In the genomic region with DNA sequence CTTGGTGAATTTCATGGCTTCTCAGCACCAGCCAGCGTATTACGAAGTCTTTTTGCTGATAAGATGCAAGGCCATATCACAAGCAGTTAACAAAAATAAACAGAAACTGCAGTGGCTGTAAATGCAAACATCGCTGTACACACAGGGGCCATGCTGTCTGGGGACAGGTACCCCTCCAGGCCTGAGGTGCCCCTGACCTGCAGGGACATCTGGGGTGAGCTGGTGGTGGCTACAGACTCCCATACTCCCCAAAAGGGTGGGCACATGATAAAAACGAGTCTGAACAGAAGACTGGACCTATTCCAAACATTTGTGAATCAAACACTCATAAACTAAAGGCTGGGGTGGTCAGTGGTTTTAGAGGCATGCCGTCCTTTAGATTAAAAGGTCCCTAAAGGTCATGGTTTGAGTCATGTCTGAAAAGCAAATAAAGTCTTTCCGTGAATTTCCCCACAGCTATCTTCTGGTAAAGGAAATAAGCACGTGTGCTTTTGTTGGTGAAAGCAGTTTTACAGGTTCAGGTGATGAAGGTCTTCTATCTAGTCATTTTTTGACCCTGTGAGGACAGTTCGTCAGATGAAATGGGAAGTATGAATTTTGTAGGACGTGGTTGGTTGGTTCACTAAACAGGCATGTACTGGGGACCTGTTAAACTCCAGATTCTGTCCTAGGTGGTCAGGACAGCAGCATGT, we compare ENCODE assay signal across 9 cellular contexts. TPM values are rescaled to one million over a fixed set of nuclear protein-coding genes. Genes with fewer than 3 reads are reported as not detected.
A peak's percentile ranks its signal among the peaks of the same experiment; 100 is the strongest.
DNase-seq lines count a peak whose midpoint lies in the region; ATAC-seq and TF ChIP-seq lines count a peak whose summit lies in the region.
"Had no signal": no experiment of that assay in that cellular context is flagged by ENCODE, and none has a peak within 500 bp of the region (broad histone marks: within the 10 kb centered on the region; RNA-seq: fewer than 3 reads in every experiment).

No MANE protein-coding gene starts in this region.

- no peaks in the 10 kb centered on the region for H3K9me3 ChIP-seq in CD8-positive, alpha-beta T cell (ENCODE audit: low read length)
- no peaks in the 10 kb centered on the region for H3K9me3 ChIP-seq in RWPE2 (ENCODE audit: severe bottlenecking)

- no peak overlapping the region for H3K4me3 ChIP-seq in CD8-positive, alpha-beta T cell (ENCODE audit: low read depth, low read length)
- H3K4me3 ChIP-seq in RWPE2 (ENCODE audit: severe bottlenecking), result no peak overlapping the region

- H3K4me1 Mint-ChIP-seq in CD8-positive, alpha-beta T cell (ENCODE audit: low read depth), result peaks cover 84% of the 10 kb centered on the region

- intact Hi-C loops in CD8-positive, alpha-beta T cell (cut with DNase I, micrococcal nuclease), result loop anchor here in 1 of 2 experiments (10.0 kb wide), 1 partner anchor 63 kb away; no protein-coding TSS in a partner anchor

- H3K36me3 ChIP-seq in CD8-positive, alpha-beta T cell (ENCODE audit: insufficient read depth, low read length), result no peaks in the 10 kb centered on the region
- H3K36me3 ChIP-seq in RWPE2 (ENCODE audit: low read depth), result no peaks in the 10 kb centered on the region

- peak overlapping the region; percentile 8 for H3K4me3 Mint-ChIP-seq in CD8-positive, alpha-beta T cell

- DNase-seq in CD8-positive, alpha-beta T cell, result no peak
- DNase-seq in RWPE2 (ENCODE audit: low spot score) (no peak), glomerular visceral epithelial cell (ENCODE audit: extremely low spot score) (peak; percentile 69), NCI-H1417 treated with DMSO at 0.1 percent for 48 hours (lab: John Stamatoyannopoulos, UW) (no peak), NCI-H526 treated with DMSO at 0.1 percent for 48 hours (lab: John Stamatoyannopoulos, UW) (no peak), retina (no peak)
- no peak for DNase-seq in activated CD8-positive, alpha-beta memory T cell treated with anti-CD3 and anti-CD28 coated beads, Interleukin-2, amount 50 U/mL, for 48 hours
- DNase-seq: NCI-H1105 treated with DMSO at 0.1 percent for 48 hours had no signal

- H3K4me1 ChIP-seq in CD8-positive, alpha-beta T cell (ENCODE audit: insufficient read depth, low read length), result peaks cover 63% of the 10 kb centered on the region
- peaks cover 5% of the 10 kb centered on the region for H3K4me1 ChIP-seq in RWPE2 (ENCODE audit: insufficient read depth, poor library complexity, severe bottlenecking)

- H3K27me3 ChIP-seq in CD8-positive, alpha-beta T cell (ENCODE audit: insufficient read depth, low read length), result no peaks in the 10 kb centered on the region
- H3K27me3 ChIP-seq in RWPE2 (ENCODE audit: insufficient read depth, poor library complexity, severe bottlenecking), result no peaks in the 10 kb centered on the region

- H3K9me3 Mint-ChIP-seq in CD8-positive, alpha-beta T cell, result no peaks in the 10 kb centered on the region

- CTCF ChIA-PET in CD8-positive, alpha-beta T cell (lab: Charles Lee), result no interaction called here

- no peak overlapping the region for H3K27ac ChIP-seq in CD8-positive, alpha-beta T cell (ENCODE audit: low read depth, low read length)
- H3K27ac ChIP-seq in RWPE2 (ENCODE audit: poor library complexity, severe bottlenecking), result no peak overlapping the region

- POLR2A ChIA-PET in CD8-positive, alpha-beta T cell (lab: Charles Lee), result no interaction called here

- no peaks in the 10 kb centered on the region for H3K27me3 Mint-ChIP-seq in CD8-positive, alpha-beta T cell (ENCODE audit: low read depth)

- no peak for ATAC-seq in CD8-positive, alpha-beta T cell
- ATAC-seq in GM21619 (IDR thresholded peaks at IDR 0.05; ENCODE audit: unreplicated experiment), result peak; percentile 52
- ATAC-seq in RWPE2 (ENCODE audit: low read depth), result peak; percentile 40; the same call in 2 of the 3 replicates

- H3K27ac Mint-ChIP-seq in CD8-positive, alpha-beta T cell, result peak overlapping the region; percentile 67

- TF ChIP-seq CTCF in CD8-positive, alpha-beta T cell (IDR thresholded peaks at IDR 0.05), result no peak
- no peak for TF ChIP-seq CTCF in RWPE2 (IDR thresholded peaks at IDR 0.05; ENCODE audit: poor library complexity, severe bottlenecking)

- peaks cover 8% of the 10 kb centered on the region for H3K36me3 Mint-ChIP-seq in CD8-positive, alpha-beta T cell

RNA-seq across cellular contexts. Expression of a gene that starts 36.8 kb away (rescaled TPM):
- 10 to 100 TPM; 84.7 to 85.7 TPM for total RNA-seq in CD8-positive, alpha-beta T cell
